Comparison of ENCODE assay signal across 8 cellular contexts in the genomic region with DNA sequence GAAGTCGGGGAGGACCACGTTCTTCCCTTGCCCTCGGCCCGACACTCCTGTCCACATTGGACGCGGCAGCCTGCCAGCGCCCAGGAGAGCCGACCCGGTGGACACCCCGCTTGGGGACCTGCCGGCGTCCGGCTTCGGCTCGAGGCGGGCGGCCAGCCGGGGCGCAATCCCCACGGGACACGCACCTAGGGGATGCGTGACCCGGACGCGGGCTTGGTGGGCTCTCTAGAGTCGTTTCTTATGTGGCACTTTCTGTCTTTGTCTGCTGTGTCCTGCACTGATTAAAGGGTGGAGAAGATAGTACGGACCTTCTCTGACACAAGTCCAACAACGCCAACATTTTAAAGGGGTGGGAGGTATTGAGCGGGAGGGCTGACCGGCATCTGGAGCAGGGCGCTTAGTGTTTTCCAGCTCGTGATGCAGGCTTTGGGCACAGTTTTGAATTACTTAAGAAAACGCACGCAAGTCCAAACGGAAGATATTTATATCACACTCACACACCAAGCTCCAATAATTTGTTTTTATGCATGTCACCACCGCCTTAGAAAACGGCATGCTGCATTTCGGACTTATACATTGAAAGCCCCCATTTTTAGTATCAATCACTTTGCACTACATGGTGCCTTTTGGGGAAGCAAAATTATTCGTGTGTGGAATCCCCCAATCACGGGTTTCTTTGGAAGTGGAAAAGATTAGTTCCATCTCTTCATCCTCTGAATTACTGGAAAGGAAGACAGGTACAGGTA. TPM values are rescaled to one million over a fixed set of nuclear protein-coding genes. Genes with fewer than 3 reads are reported as not detected.
DNase-seq lines count a peak whose midpoint lies in the region; ATAC-seq and TF ChIP-seq lines count a peak whose summit lies in the region.

No MANE protein-coding gene starts in this region.

- no peaks in the 10 kb centered on the region for H3K9me3 ChIP-seq in gastrocnemius medialis

- in situ Hi-C loops in gastrocnemius medialis (cut with MboI; ENCODE audit: low sequenced_read_pairs in 4 of 4), result no loop called here

- H3K4me3 ChIP-seq in AG09309 (ENCODE audit: control insufficient read depth, low read depth, low read length) (peak overlapping the region; percentile 61), gastrocnemius medialis (peak overlapping the region; percentile 73 to 85 (median 76))

- intact Hi-C loops in activated CD8-positive, alpha-beta T cell treated with anti-CD3 and anti-CD28 coated beads for 36 hours (cut with micrococcal nuclease), result loop anchor here (10.0 kb wide), 1 partner anchor 643 kb away; no protein-coding TSS in a partner anchor
- intact Hi-C loops in left ventricle myocardium superior (cut with micrococcal nuclease), result no loop called here
- intact Hi-C loops in gastrocnemius medialis (cut with DNase I; ENCODE audit: low total_unique reads), result loop anchor here (2.0 to 5.0 kb wide), 3 partner anchors 25 to 109 kb away; partner anchors contain the start of gene COMMD3

- peak overlapping the region; percentile 52 for H3K27ac Mint-ChIP-seq in activated CD8-positive, alpha-beta T cell treated with anti-CD3 and anti-CD28 coated beads for 36 hours

- ATAC-seq in GM19025 (IDR thresholded peaks at IDR 0.05; ENCODE audit: low read depth, unreplicated experiment) (peak; percentile 16), HG03354 (IDR thresholded peaks at IDR 0.05; ENCODE audit: poor library complexity, severe bottlenecking, unreplicated experiment) (peak; percentile 3), left ventricle myocardium superior (peak; percentile 32), gastrocnemius medialis (peak; percentile 36 to 60)
- no peak for ATAC-seq in activated CD8-positive, alpha-beta T cell treated with anti-CD3 and anti-CD28 coated beads for 36 hours

- no peaks in the 10 kb centered on the region for H3K36me3 ChIP-seq in gastrocnemius medialis

- H3K9me3 Mint-ChIP-seq in activated CD8-positive, alpha-beta T cell treated with anti-CD3 and anti-CD28 coated beads for 36 hours, result peaks cover 6% of the 10 kb centered on the region

- POLR2A ChIA-PET in activated CD8-positive, alpha-beta T cell treated with anti-CD3 and anti-CD28 coated beads for 36 hours (lab: Charles Lee), result interaction anchor here (0.7 to 1.2 kb wide), 2 partner anchors 8 to 25 kb away, joined by 3 to 5 read pairs; no protein-coding TSS in a partner anchor

- H3K4me1 ChIP-seq in gastrocnemius medialis, result peaks cover 5 to 20% of the 10 kb centered on the region in 2 donors

- H3K4me3 Mint-ChIP-seq in activated CD8-positive, alpha-beta T cell treated with anti-CD3 and anti-CD28 coated beads for 36 hours, result peak overlapping the region; percentile 76

- CTCF ChIA-PET in activated CD8-positive, alpha-beta T cell treated with anti-CD3 and anti-CD28 coated beads for 36 hours (lab: Charles Lee), result interaction anchor here (1.0 to 1.4 kb wide), 2 partner anchors 9 to 88 kb away, joined by 3 to 6 read pairs; no protein-coding TSS in a partner anchor

- peaks cover 28% of the 10 kb centered on the region for H3K4me1 Mint-ChIP-seq in activated CD8-positive, alpha-beta T cell treated with anti-CD3 and anti-CD28 coated beads for 36 hours (ENCODE audit: low read depth)

- H3K36me3 Mint-ChIP-seq in activated CD8-positive, alpha-beta T cell treated with anti-CD3 and anti-CD28 coated beads for 36 hours (ENCODE audit: low read depth), result peaks cover 5% of the 10 kb centered on the region

- no peak for TF ChIP-seq POLR2A in gastrocnemius medialis (IDR thresholded peaks at IDR 0.05)

- H3K27me3 Mint-ChIP-seq in activated CD8-positive, alpha-beta T cell treated with anti-CD3 and anti-CD28 coated beads for 36 hours, result peaks cover 71% of the 10 kb centered on the region

- peak overlapping the region; percentile 84 to 89 (median 86) for H3K27ac ChIP-seq in gastrocnemius medialis

- no peak for TF ChIP-seq CTCF in AG09309 (IDR thresholded peaks at IDR 0.05; ENCODE audit: control insufficient read depth, insufficient read depth, low read depth, low read length, missing control alignments)
- no peak for TF ChIP-seq CTCF in activated CD8-positive, alpha-beta T cell treated with anti-CD3 and anti-CD28 coated beads for 36 hours (IDR thresholded peaks at IDR 0.05)
- TF ChIP-seq CTCF in gastrocnemius medialis (IDR thresholded peaks at IDR 0.05 in 4 of 5, conservative IDR thresholded peaks at IDR 0.05 in 1 of 5), result no peak

- DNase-seq in AG09309 (ENCODE audit: low read depth), result no peak
- no peak for DNase-seq in activated CD8-positive, alpha-beta T cell treated with anti-CD3 and anti-CD28 coated beads for 36 hours
- no peak for DNase-seq in left ventricle myocardium superior
- no peak for DNase-seq in gastrocnemius medialis
- no peak for DNase-seq in stimulated activated CD4-positive, alpha-beta T cell treated with anti-CD3 and anti-CD28 coated beads, Interleukin-2, amount 100 ng/mL, for 24 hours
- DNase-seq in NCI-H526 treated with DMSO at 0.1 percent for 48 hours (lab: John Stamatoyannopoulos, UW), result no peak

- peaks cover 88 to 90% (median 89%) of the 10 kb centered on the region in 3 donors for H3K27me3 ChIP-seq in gastrocnemius medialis

RNA-seq across cellular contexts. Expression of gene SPAG6, which starts 3.9 kb away (rescaled TPM):
- not detected for total RNA-seq in activated CD8-positive, alpha-beta T cell treated with anti-CD3 and anti-CD28 coated beads for 36 hours
- total RNA-seq in left ventricle myocardium superior, result not detected
- total RNA-seq in gastrocnemius medialis, result under 1 TPM in 1 of 4 donors, not detected in 3; 0.12 TPM

RNA-seq across cellular contexts. Expression of gene BMI1, which starts 20.5 kb away (rescaled TPM):
- 10 to 100 TPM; 38.7 to 41.4 TPM for total RNA-seq in activated CD8-positive, alpha-beta T cell treated with anti-CD3 and anti-CD28 coated beads for 36 hours
- total RNA-seq in left ventricle myocardium superior (38.8 TPM), gastrocnemius medialis (10 to 100 TPM; 22.4 to 68.4 (median 57.6) TPM)

RNA-seq across cellular contexts. Expression of gene COMMD3, which starts 25.2 kb away (rescaled TPM):
- 10 to 100 TPM; 64.7 to 68.7 TPM for total RNA-seq in activated CD8-positive, alpha-beta T cell treated with anti-CD3 and anti-CD28 coated beads for 36 hours
- total RNA-seq in left ventricle myocardium superior (83.5 TPM), gastrocnemius medialis (10 to 100 TPM; 26.8 to 50.9 (median 37.9) TPM)
